10 cellular contexts compared by ENCODE assay signal in genomic region chr14:69673578-69674305, GRCh38.
A peak's percentile ranks its signal among the peaks of the same experiment; 100 is the strongest.
DNase-seq lines count a peak whose midpoint lies in the region; ATAC-seq, FAIRE-seq and TF ChIP-seq lines count a peak whose summit lies in the region.
"Had no signal": no experiment of that assay in that cellular context is flagged by ENCODE, and none has a peak within 500 bp of the region (broad histone marks: within the 10 kb centered on the region; RNA-seq: fewer than 3 reads in every experiment).

No MANE protein-coding gene starts in this region.

- H3K27me3 Mint-ChIP-seq in naive thymus-derived CD8-positive, alpha-beta T cell, result no peaks in the 10 kb centered on the region

- no peak for FAIRE-seq in GM12878 (lab: Jason Lieb, UNC)
- FAIRE-seq: G401.6 had no signal

- TF ChIP-seq EP300 in GM12878 (IDR thresholded peaks at IDR 0.05; ENCODE audit: borderline replicate concordance in 1 of 2, control insufficient read depth in 1 of 2, low read depth in 2 of 2, low read length in 2 of 2), result no peak

- intact Hi-C loops in GM12878 (cut with micrococcal nuclease; ENCODE audit: unreplicated experiment), result loop anchor here (2.0 kb wide), 3 partner anchors 21 to 59 kb away; no protein-coding TSS in a partner anchor

- SMC1A ChIA-PET in GM12878 (lab: Charles Lee; ENCODE audit: uncharacterized antibody, unreplicated experiment), result interaction anchor here (0.7 to 4.9 kb wide), 21 partner anchors 9 to 93 kb away, joined by 3 to 45 read pairs (median 4); no protein-coding TSS in a partner anchor

- peaks cover 2 to 22% (median 4%) of the 10 kb centered on the region in 3 donors for H3K36me3 Mint-ChIP-seq in naive thymus-derived CD8-positive, alpha-beta T cell

- CTCF ChIA-PET in HEK293 (lab: Yijun Ruan, JAX), result interaction anchor here (0.6 to 2.1 kb wide), 2 partner anchors 69 to 89 kb away, joined by 4 to 7 read pairs; no protein-coding TSS in a partner anchor
- CTCF ChIA-PET in GM12878 (lab: Yijun Ruan, JAX), result interaction anchor here (0.8 to 2.5 kb wide), 8 partner anchors 11 to 69 kb away, joined by 3 to 10 read pairs (median 4); no protein-coding TSS in a partner anchor

- H3K9me2 ChIP-seq in DOHH2 (replicated peaks; ENCODE audit: control insufficient read depth, low read length), result no peaks in the 10 kb centered on the region

- POLR2A ChIA-PET in HEK293 (lab: Yijun Ruan, JAX), result no interaction called here
- POLR2A ChIA-PET in GM12878 (lab: Charles Lee), result interaction anchor here (1.1 to 1.9 kb wide), 5 partner anchors 9 to 61 kb away, joined by 3 to 11 read pairs (median 4); no protein-coding TSS in a partner anchor
- POLR2A ChIA-PET in naive thymus-derived CD8-positive, alpha-beta T cell (lab: Charles Lee), result interaction anchor here (1.3 kb wide), 1 partner anchor 62 kb away, joined by 5 read pairs; the partner anchor contains the start of gene SUSD6

- H3K4me2 ChIP-seq in DOHH2 (ENCODE audit: low read length) (peak overlapping the region; percentile 25), GM12878 (ENCODE audit: control insufficient read depth, insufficient read depth) (peak overlapping the region; percentile 82)

- H3K9ac ChIP-seq in GM12878 (ENCODE audit: control insufficient read depth, insufficient read depth, low read length), result peak overlapping the region; percentile 40

- peaks cover 60% of the 10 kb centered on the region for H3K4me1 ChIP-seq in DOHH2 (ENCODE audit: control insufficient read depth, low read length)
- peaks cover 5% of the 10 kb centered on the region; the same call in 1 of the 2 replicates for H3K4me1 ChIP-seq in HEK293 (ENCODE audit: control insufficient read depth, insufficient read depth, low read length)
- peaks cover 72% of the 10 kb centered on the region for H3K4me1 ChIP-seq in GM12878 (ENCODE audit: control insufficient read depth, insufficient read depth, low read length)
- H3K4me1 ChIP-seq in BE2C, result no peaks in the 10 kb centered on the region; the same call in 1 of the 2 replicates

- H3K9me3 ChIP-seq in DOHH2 (ENCODE audit: control insufficient read depth, insufficient read depth, low read length), result no peaks in the 10 kb centered on the region
- H3K9me3 ChIP-seq in HEK293 (ENCODE audit: control insufficient read depth, insufficient read depth, low read depth, low read length), result no peaks in the 10 kb centered on the region
- H3K9me3 ChIP-seq in GM12878 (replicated peaks; ENCODE audit: control insufficient read depth, insufficient read depth, low read length), result no peaks in the 10 kb centered on the region
- H3K9me3 ChIP-seq in BE2C, result no peaks in the 10 kb centered on the region

- TF ChIP-seq RAD21 in GM12878 (IDR thresholded peaks at IDR 0.05; ENCODE audit: insufficient read depth, low read depth, low read length), result peak; percentile 25; the same call in 1 of the 2 replicates

- no peak overlapping the region for H2AFZ ChIP-seq in GM12878 (ENCODE audit: control insufficient read depth, low read depth, low read length)

- H3K4me3 ChIP-seq in DOHH2 (ENCODE audit: low read length) (no peak overlapping the region), HEK293 (ENCODE audit: low read depth, low read length) (no peak overlapping the region), GM12878 (no peak overlapping the region), BE2C (ENCODE audit: low read depth, low read length) (no peak overlapping the region)

- no peak for TF ChIP-seq POLR2A in GM12878 (IDR thresholded peaks at IDR 0.05; ENCODE audit: low read depth, low read length)

- H3K27ac ChIP-seq in DOHH2 (ENCODE audit: low read depth, low read length) (no peak overlapping the region), HEK293 (ENCODE audit: extremely low read depth, low read depth, low read length) (no peak overlapping the region), GM12878 (ENCODE audit: control insufficient read depth, insufficient read depth) (peak overlapping the region; percentile 77)

- no peaks in the 10 kb centered on the region for H3K9me3 Mint-ChIP-seq in naive thymus-derived CD8-positive, alpha-beta T cell

- peak; percentile 26 for TF ChIP-seq CTCF in DOHH2 (IDR thresholded peaks at IDR 0.05; ENCODE audit: low read depth, low read length, poor library complexity, severe bottlenecking)
- no peak for TF ChIP-seq CTCF in HEK293 (tag by site-specific recombination; IDR thresholded peaks at IDR 0.05)
- peak in 2 of 3 experiments; percentile 15 to 16; a peak in 2 of 6 replicates for TF ChIP-seq CTCF in GM12878 (IDR thresholded peaks at IDR 0.05 in 2 of 3, conservative IDR thresholded peaks at IDR 0.05 in 1 of 3; ENCODE audit: control insufficient read depth in 2 of 3, extremely low read depth in 1 of 3, insufficient read depth in 1 of 3, low read depth in 3 of 3, low read length in 3 of 3)
- TF ChIP-seq CTCF in BE2C (IDR thresholded peaks at IDR 0.05; ENCODE audit: low read depth, low read length), result no peak

- peak overlapping the region; percentile 34 to 82 (median 60) for H3K27ac Mint-ChIP-seq in naive thymus-derived CD8-positive, alpha-beta T cell

- in situ Hi-C loops in GM12878 (cut with MboI), result no loop called here

- H3F3A ChIP-seq in DOHH2 (ENCODE audit: control insufficient read depth, insufficient read depth), result no peaks in the 10 kb centered on the region; the same call in 1 of the 2 replicates

- BruUV-seq in GM12878 (replicated peaks; lab: Mats Ljungman, UMichigan), result no TSS peak

- H3K79me2 ChIP-seq in DOHH2 (ENCODE audit: control insufficient read depth, low read length) (peaks cover 82% of the 10 kb centered on the region), GM12878 (ENCODE audit: control insufficient read depth, insufficient read depth, low read length) (peaks cover 82% of the 10 kb centered on the region)

- DNase-seq in GM12878 (ENCODE audit: low read depth, low spot score), result no peak
- no peak for DNase-seq in naive thymus-derived CD8-positive, alpha-beta T cell
- DNase-seq in stimulated activated CD4-positive, alpha-beta T cell treated with anti-CD3 and anti-CD28 coated beads, Interleukin-1b, Interleukin-23, amount 100 ng/mL, for 48 hours, result no peak
- DNase-seq in BE2C, result no peak
- no peak for DNase-seq in amygdala (lab: John Stamatoyannopoulos, UW)
- DNase-seq: anterior cingulate cortex had no signal

- WGBS in GM12878 (ENCODE audit: insufficient coverage, insufficient replicate concordance, low lambda C conversion rate, missing lambda C conversion rate), result 20% methylated on average over 9 of the region's 9 CpGs

- ATAC-seq in GM12878 (peak; percentile 46), GM21360 (IDR thresholded peaks at IDR 0.05; ENCODE audit: unreplicated experiment) (no peak)
- peak; percentile 33 to 53 for ATAC-seq in naive thymus-derived CD8-positive, alpha-beta T cell

- H3K27me3 ChIP-seq in DOHH2 (ENCODE audit: control insufficient read depth, low read length), result no peaks in the 10 kb centered on the region
- no peaks in the 10 kb centered on the region for H3K27me3 ChIP-seq in GM12878 (replicated peaks in 1 of 2; ENCODE audit: control insufficient read depth in 2 of 2, insufficient read depth in 2 of 2, low read length in 1 of 2)
- H3K27me3 ChIP-seq in BE2C, result no peaks in the 10 kb centered on the region

- RAD21 ChIA-PET in GM12878 (lab: Charles Lee; ENCODE audit: unreplicated experiment), result interaction anchor here (1.0 to 2.9 kb wide), 10 partner anchors 11 to 67 kb away, joined by 3 to 15 read pairs (median 5); partner anchors contain the start of gene SUSD6

- peak overlapping the region in 8 of 10 donors; percentile 2 to 75 (median 56) for H3K4me3 Mint-ChIP-seq in naive thymus-derived CD8-positive, alpha-beta T cell

- H3K36me3 ChIP-seq in DOHH2 (ENCODE audit: control insufficient read depth, low read length) (peaks cover 11% of the 10 kb centered on the region; the same call in 1 of the 2 replicates), HEK293 (ENCODE audit: control insufficient read depth in 2 of 2, insufficient read depth in 1 of 2, low read length in 2 of 2) (no peaks in the 10 kb centered on the region; a peak in 1 of 3 replicates), GM12878 (ENCODE audit: control insufficient read depth in 2 of 2, insufficient read depth in 2 of 2, low read length in 1 of 2) (peaks cover 5 to 12% of the 10 kb centered on the region in 2 experiments; a peak in 3 of 4 replicates), BE2C (no peaks in the 10 kb centered on the region)

- peaks cover 4% of the 10 kb centered on the region; the same call in 1 of the 2 replicates for H4K20me1 ChIP-seq in DOHH2 (ENCODE audit: control insufficient read depth, insufficient read depth, low read depth, low read length)
- peaks cover 8% of the 10 kb centered on the region; the same call in 1 of the 2 replicates for H4K20me1 ChIP-seq in GM12878 (ENCODE audit: control insufficient read depth, insufficient read depth)

- peaks cover 58 to 86% (median 77%) of the 10 kb centered on the region in 4 donors for H3K4me1 Mint-ChIP-seq in naive thymus-derived CD8-positive, alpha-beta T cell

TF ChIP-seq in HEK293, 187 proteins besides CTCF, POLR2A, EP300 and RAD21:
- no peak for TF ChIP-seq ZNF645 (tag by site-specific recombination; IDR thresholded peaks at IDR 0.05)
- TF ChIP-seq ZNF600 (tag by site-specific recombination; IDR thresholded peaks at IDR 0.05), result 0 out of 2 replicates have a peak, but pooled peaks have one; percentile 20

TF ChIP-seq in GM12878, 131 proteins besides CTCF, POLR2A, EP300 and RAD21 (continues in another document):
- TF ChIP-seq CHD4 (IDR thresholded peaks at IDR 0.05) (no peak), SUZ12 (IDR thresholded peaks at IDR 0.05; ENCODE audit: unreplicated experiment) (no peak), TBL1XR1 (IDR thresholded peaks at IDR 0.05; ENCODE audit: low read depth, low read length) (no peak), SIX5 (IDR thresholded peaks at IDR 0.05; ENCODE audit: low read depth, low read length, severe bottlenecking) (no peak), SUPT20H (IDR thresholded peaks at IDR 0.05; ENCODE audit: borderline replicate concordance, control insufficient read depth, low read depth, low read length) (no peak), POLR2AphosphoS2 (IDR thresholded peaks at IDR 0.05; ENCODE audit: low read depth, low read length) (no peak), SMC3 (IDR thresholded peaks at IDR 0.05; ENCODE audit: borderline replicate concordance, low read length) (no peak), ZBTB33 (IDR thresholded peaks at IDR 0.05) (no peak), CBX5 (IDR thresholded peaks at IDR 0.05; ENCODE audit: low read depth) (no peak)

Comparison
In these comparisons a context has a peak if more than half of its experiments do, and no peak if none do; other contexts are left out.
1. CTCF ChIP-seq: peak in DOHH2 (single experiment) and GM12878 (2 of 3); none in HEK293 (single experiment) and BE2C (single experiment).